ENCODE assay signal across 22 cellular contexts in genomic region chr7:484365-485101, GRCh38. TPM values are rescaled to one million over a fixed set of nuclear protein-coding genes. Genes with fewer than 3 reads are reported as not detected.
A peak's percentile ranks its signal among the peaks of the same experiment; 100 is the strongest.
DNase-seq lines count a peak whose midpoint lies in the region; ATAC-seq and TF ChIP-seq lines count a peak whose summit lies in the region.
"Had no signal": no experiment of that assay in that cellular context is flagged by ENCODE, and none has a peak within 500 bp of the region (broad histone marks: within the 10 kb centered on the region; RNA-seq: fewer than 3 reads in every experiment).

No MANE protein-coding gene starts in this region.

- H3K4me3 Mint-ChIP-seq in H9: no peak overlapping the region
- H3K4me3 Mint-ChIP-seq in chondrocyte (ENCODE audit: unreplicated experiment): no peak overlapping the region
- H3K4me3 Mint-ChIP-seq: activated naive CD8-positive, alpha-beta T cell; activated T-helper 1 cell treated with anti-CD3 and anti-CD28 coated beads, Interleukin-12 subunit alpha, Interleukin-12 subunit beta, Interleukin-2, Interleukin-4 antibody, amounts not matched to agents 30 ng/mL and 10 ng/mL and 1 ng/mL, durations not matched to agents 14 hours and 24 hours and 36 hours; immature natural killer cell; naive thymus-derived CD8-positive, alpha-beta T cell; stimulated activated naive CD8-positive, alpha-beta T cell treated with anti-CD3 and anti-CD28 coated beads, Interleukin-15, Interleukin-2, amounts not matched to agents 100 ng/mL and 50 ng/mL, for 24 hours; T-cell had no signal

- WGBS in H9 (ENCODE audit: extremely low coverage, insufficient read length, low lambda C conversion rate): no CpG with 5 or more reads among the region's 21 CpGs
- 60 to 75% (median 71%) methylated on average over 20 to 21 of the region's 21 CpGs for WGBS in spleen, 5 donors

- no peak for TF ChIP-seq CTCF in H9 (conservative IDR thresholded peaks at IDR 0.05)
- TF ChIP-seq CTCF in chondrocyte (IDR thresholded peaks at IDR 0.05): no peak
- no peak for TF ChIP-seq CTCF in lower lobe of right lung (IDR thresholded peaks at IDR 0.05)
- no peak for TF ChIP-seq CTCF in spleen (IDR thresholded peaks at IDR 0.05 in 8 of 11, conservative IDR thresholded peaks at IDR 0.05 in 3 of 11)
- TF ChIP-seq CTCF in ascending aorta (IDR thresholded peaks at IDR 0.05): no peak

- H3K4me1 ChIP-seq in H9 (ENCODE audit: insufficient read depth, low read length) (no peaks in the 10 kb centered on the region), lower lobe of right lung (peaks cover 14% of the 10 kb centered on the region), spleen (peaks cover 3 to 22% (median 11%) of the 10 kb centered on the region in 6 donors), ascending aorta (no peaks in the 10 kb centered on the region)

- H4K20me1 ChIP-seq in H9 (ENCODE audit: control insufficient read depth, insufficient read depth, insufficient read length): no peaks in the 10 kb centered on the region

- H3K79me1 ChIP-seq in H9 (ENCODE audit: insufficient read depth, low read depth, low read length, poor library complexity, severe bottlenecking): no peaks in the 10 kb centered on the region

- H3K56ac ChIP-seq in H9 (ENCODE audit: insufficient read length, low read depth, low read length): no peak overlapping the region

- DNase-seq in H9 (no peak), chondrocyte (ENCODE audit: low spot score) (peak; percentile 81), lower lobe of right lung (peak; percentile 47), spleen (peak; percentile 57), ascending aorta (ENCODE audit: low spot score in 2 of 2) (no peak)
- DNase-seq: activated CD4-positive, alpha-beta T cell treated with anti-CD3 and anti-CD28 coated beads for 4 hours; DND-41; immature natural killer cell; NCI-H1417; NCI-H2171; NCI-H69; OCI-M1; stimulated activated CD4-positive, alpha-beta T cell treated with anti-CD3 and anti-CD28 coated beads, Interleukin-4, amount 100 ng/mL, for 24 hours; T-cell; trophoblast cell had no signal

- H2BK120ac ChIP-seq in H9 (ENCODE audit: low read depth, low read length, poor library complexity, severe bottlenecking): no peak overlapping the region

- H2BK12ac ChIP-seq in H9 (ENCODE audit: insufficient read length, low read depth, low read length): no peak overlapping the region

- H3K9me3 Mint-ChIP-seq in H9 (peaks cover 9 to 11% of the 10 kb centered on the region in 2 experiments), chondrocyte (ENCODE audit: low read depth) (peaks cover 11% of the 10 kb centered on the region)

- H2AFZ ChIP-seq in H9 (ENCODE audit: low read length): no peak overlapping the region

- ATAC-seq in lower lobe of right lung (peak; percentile 31 to 48), GM21526 (IDR thresholded peaks at IDR 0.05; ENCODE audit: low FRiP score, unreplicated experiment) (no peak), GM18517 (IDR thresholded peaks at IDR 0.05; ENCODE audit: unreplicated experiment) (no peak)
- ATAC-seq: naive thymus-derived CD8-positive, alpha-beta T cell; T-cell had no signal

- no peak overlapping the region for H2BK5ac ChIP-seq in H9 (ENCODE audit: insufficient read length, low read length)

- H3K27ac Mint-ChIP-seq in H9: no peak overlapping the region; a peak in 1 of 7 replicates
- no peak overlapping the region for H3K27ac Mint-ChIP-seq in chondrocyte (ENCODE audit: unreplicated experiment)
- H3K27ac Mint-ChIP-seq: activated naive CD8-positive, alpha-beta T cell; activated T-helper 1 cell treated with anti-CD3 and anti-CD28 coated beads, Interleukin-12 subunit alpha, Interleukin-12 subunit beta, Interleukin-2, Interleukin-4 antibody, amounts not matched to agents 30 ng/mL and 10 ng/mL and 1 ng/mL, durations not matched to agents 14 hours and 24 hours and 36 hours; immature natural killer cell; naive thymus-derived CD8-positive, alpha-beta T cell; stimulated activated naive CD8-positive, alpha-beta T cell treated with anti-CD3 and anti-CD28 coated beads, Interleukin-15, Interleukin-2, amounts not matched to agents 100 ng/mL and 50 ng/mL, for 24 hours; T-cell had no signal

- intact Hi-C loops in lower lobe of right lung (cut with DNase I): no loop called here
- intact Hi-C loops in spleen (cut with DNase I; ENCODE audit: low total_unique reads): no loop called here
- intact Hi-C loops in ascending aorta (cut with DNase I): no loop called here

- H3K27me3 Mint-ChIP-seq in H9 (ENCODE audit: low read depth) (peaks cover 7% of the 10 kb centered on the region; the same call in 1 of the 2 replicates), chondrocyte (ENCODE audit: low read depth) (peaks cover 11% of the 10 kb centered on the region)
- H3K27me3 Mint-ChIP-seq: activated naive CD8-positive, alpha-beta T cell; progenitor cell of endocrine pancreas had no signal

- H2BK20ac ChIP-seq in H9 (ENCODE audit: low read depth, low read length, poor library complexity, severe bottlenecking): no peak overlapping the region

- no peak for TF ChIP-seq POLR2A in spleen (IDR thresholded peaks at IDR 0.05)

- H4K5ac ChIP-seq in H9 (ENCODE audit: insufficient read length, low read depth, low read length): no peak overlapping the region

- H3K9me3 ChIP-seq in H9 (ENCODE audit: control insufficient read depth, low read depth, low read length): no peaks in the 10 kb centered on the region
- no peaks in the 10 kb centered on the region for H3K9me3 ChIP-seq in lower lobe of right lung
- no peaks in the 10 kb centered on the region for H3K9me3 ChIP-seq in spleen
- no peaks in the 10 kb centered on the region for H3K9me3 ChIP-seq in ascending aorta

- H2AK5ac ChIP-seq in H9 (ENCODE audit: insufficient read length, low read length): no peak overlapping the region

- no peaks in the 10 kb centered on the region for H3K36me3 ChIP-seq in lower lobe of right lung
- H3K36me3 ChIP-seq in spleen: no peaks in the 10 kb centered on the region
- H3K36me3 ChIP-seq in ascending aorta: no peaks in the 10 kb centered on the region

- no peak overlapping the region for H2BK15ac ChIP-seq in H9 (ENCODE audit: low read depth, low read length)

- H3K4me3 ChIP-seq in lower lobe of right lung (no peak overlapping the region), spleen (no peak overlapping the region), ascending aorta (no peak overlapping the region)

- H3K14ac ChIP-seq in H9 (ENCODE audit: insufficient read depth, low read length): peak overlapping the region; percentile 37

- H3K4me2 ChIP-seq in H9 (ENCODE audit: insufficient read depth, insufficient read length, low read length): no peak overlapping the region

- no peak overlapping the region for H3K9ac ChIP-seq in H9 (ENCODE audit: extremely low read depth, insufficient read length, low read length)

- peak overlapping the region; percentile 31 for H3K18ac ChIP-seq in H9 (ENCODE audit: insufficient read length, low read depth, low read length)

- H3K4me1 Mint-ChIP-seq in H9 (peaks cover 17 to 28% of the 10 kb centered on the region in 2 experiments), chondrocyte (ENCODE audit: low read depth) (peaks cover 41% of the 10 kb centered on the region)
- H3K4me1 Mint-ChIP-seq: immature natural killer cell, T-cell had no signal

- no peak overlapping the region for H3K27ac ChIP-seq in H9 (ENCODE audit: insufficient read length, low read depth, low read length)
- H3K27ac ChIP-seq in lower lobe of right lung: no peak overlapping the region
- H3K27ac ChIP-seq in spleen: no peak overlapping the region
- no peak overlapping the region for H3K27ac ChIP-seq in ascending aorta

- no peak overlapping the region for H4K91ac ChIP-seq in H9 (ENCODE audit: insufficient read length, low read depth, low read length)

- no peaks in the 10 kb centered on the region for H3K79me2 ChIP-seq in H9 (ENCODE audit: insufficient read depth, low read length)

- no peaks in the 10 kb centered on the region for H3K23me2 ChIP-seq in H9 (ENCODE audit: insufficient read length, low read depth, low read length, poor library complexity, severe bottlenecking)

- no peak overlapping the region for H3K4ac ChIP-seq in H9 (ENCODE audit: low read depth, low read length)

- H3K27me3 ChIP-seq in H9 (ENCODE audit: insufficient read depth, low read length) (no peaks in the 10 kb centered on the region), lower lobe of right lung (ENCODE audit: low read depth) (peaks cover 26% of the 10 kb centered on the region), spleen (replicated peaks in 1 of 7) (peaks cover 0 to 40% (median 0%) of the 10 kb centered on the region in 7 donors), ascending aorta (no peaks in the 10 kb centered on the region)

- H3K36me3 Mint-ChIP-seq in H9 (ENCODE audit: insufficient read depth in 1 of 3, low read depth in 3 of 3) (peaks cover 0 to 16% (median 2%) of the 10 kb centered on the region in 3 experiments; a peak in 4 of 7 replicates), chondrocyte (ENCODE audit: low read depth) (no peaks in the 10 kb centered on the region)
- H3K36me3 Mint-ChIP-seq: T-cell had no signal

- no peak overlapping the region for H3T11ph ChIP-seq in H9 (ENCODE audit: low read length)

- H3K23ac ChIP-seq in H9 (ENCODE audit: insufficient read length, low read depth, low read length): no peak overlapping the region

- H4K8ac ChIP-seq in H9 (replicated peaks; ENCODE audit: insufficient read length, low read depth, low read length): no peak overlapping the region

RNA-seq across cellular contexts. Expression of gene PDGFA, which starts 35.1 kb away (rescaled TPM):
- total RNA-seq in H9 (2021) (34.3 and 35.8 TPM in 2 replicates), chondrocyte (38.1 to 72.5 TPM (median 70.6 TPM) in 3 replicates), lower lobe of right lung (27.1 TPM), spleen (10 to 100 TPM; 16.1 to 49.5 (median 24.5) TPM), ascending aorta (349 TPM)
- polyA plus RNA-seq in spleen: 10 to 100 TPM in 1 of 3 donors, 1 to 10 TPM in 2; 6.1 to 16.8 (median 9.9) TPM
- polyA plus RNA-seq: naive thymus-derived CD8-positive, alpha-beta T cell had no signal

Comparison
In these comparisons a context has a peak if more than half of its experiments do, and no peak if none do; other contexts are left out.
1. DNase-seq: peak in chondrocyte (single experiment), lower lobe of right lung (single experiment) and spleen (single experiment); none in H9 (single experiment) and ascending aorta (0 of 2).
2. ATAC-seq: peak in lower lobe of right lung (2 of 2); none in GM21526 (single experiment) and GM18517 (single experiment).